20 cellular contexts compared by ENCODE assay signal in the genomic region with DNA sequence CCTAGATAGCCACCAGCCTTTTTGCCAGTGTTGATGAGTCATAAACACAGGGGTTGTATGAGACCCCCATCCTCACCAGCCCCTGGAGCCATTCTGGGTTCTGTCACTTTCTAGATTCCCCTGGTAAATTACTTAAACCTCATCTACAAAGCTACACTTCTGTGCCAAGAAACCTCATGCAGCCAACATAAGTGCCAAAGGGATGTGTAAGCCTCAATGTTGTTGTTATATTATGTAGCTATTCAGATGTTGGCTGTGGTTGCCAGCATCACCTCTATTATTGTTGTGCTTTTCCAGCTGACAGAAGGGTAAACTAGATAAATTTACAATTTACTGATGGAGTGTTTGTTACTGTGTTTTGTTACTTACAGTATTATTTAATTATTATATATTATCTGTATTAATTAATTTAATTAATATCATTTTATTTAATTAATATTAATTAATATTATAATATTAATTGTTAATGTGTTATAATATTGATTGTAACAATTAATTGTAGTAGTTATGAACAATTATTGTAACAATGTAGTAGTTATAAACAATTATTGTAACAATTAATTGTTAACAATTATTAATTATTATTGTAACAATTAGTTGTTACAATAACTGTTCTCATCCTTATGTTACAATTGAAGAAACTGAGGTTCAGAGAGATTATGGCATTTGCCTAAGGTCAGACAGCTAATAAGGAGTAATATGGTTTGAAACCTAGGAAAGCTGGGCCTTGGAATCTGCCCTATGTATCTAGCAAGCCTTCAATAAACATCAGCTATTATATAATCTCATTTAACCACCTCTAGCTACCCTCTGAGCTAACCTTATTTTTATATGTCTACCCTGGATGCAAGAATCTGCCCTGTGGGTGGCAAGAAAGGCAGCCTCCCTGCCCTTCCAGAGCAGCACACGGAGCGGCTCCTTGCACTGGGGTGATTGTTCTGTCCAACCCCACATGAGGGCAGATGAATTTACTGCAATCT. TPM values are rescaled to one million over a fixed set of nuclear protein-coding genes. Genes with fewer than 3 reads are reported as not detected.
DNase-seq lines count a peak whose midpoint lies in the region; ATAC-seq and TF ChIP-seq lines count a peak whose summit lies in the region.
"Had no signal": no experiment of that assay in that cellular context is flagged by ENCODE, and none has a peak within 500 bp of the region (broad histone marks: within the 10 kb centered on the region; RNA-seq: fewer than 3 reads in every experiment).

No MANE protein-coding gene starts in this region.

- in situ Hi-C loops in GM23248 (cut with MboI), result no loop called here
- in situ Hi-C loops in astrocyte of the cerebellum (cut with HindIII; ENCODE audit: low sequenced_read_pairs), result no loop called here

- peak; percentile 78 for DNase-seq in AG08395 (ENCODE audit: low spot score)
- peak; percentile 89 for DNase-seq in GM23248
- peak; percentile 79 for DNase-seq in astrocyte of the cerebellum (ENCODE audit: low read depth)
- DNase-seq in hepatic stellate cell (ENCODE audit: low spot score), result peak; percentile 22
- DNase-seq in upper lobe of left lung, result no peak
- DNase-seq in activated T-helper 2 cell treated with anti-CD3 and anti-CD28 coated beads, Interferon-gamma antibody, Interleukin-2, Interleukin-4, amounts not matched to agents 10 μg/mL and 5 μg/mL and 100 μg/mL, durations not matched to agents 14 hours and 24 hours and 36 hours (ENCODE audit: low spot score), result no peak
- DNase-seq in neural progenitor cell (ENCODE audit: low spot score), result no peak
- DNase-seq in NK-92 (lab: John Stamatoyannopoulos, UW; ENCODE audit: unreplicated experiment), result no peak
- DNase-seq: activated CD4-positive, alpha-beta T cell treated with anti-CD3 and anti-CD28 coated beads, Interleukin-2, amount 10 ng/mL, durations not matched to agents 7 days and 5 days; activated naive CD4-positive, alpha-beta T cell treated with anti-CD3 and anti-CD28 coated beads, Interleukin-2, amount 50 U/mL, for 16 hours; NCI-H1092; NCI-H2107; NCI-H774; nucleus accumbens; Peyer's patch; right lobe of liver; stimulated activated CD4-positive, alpha-beta T cell treated with anti-CD3 and anti-CD28 coated beads, Interleukin-1b, Interleukin-23, amount 100 ng/mL, for 48 hours; uterus had no signal

- H3K4me3 Mint-ChIP-seq in activated T-helper 2 cell treated with anti-CD3 and anti-CD28 coated beads, Interferon-gamma antibody, Interleukin-2, Interleukin-4, amounts not matched to agents 10 μg/mL and 5 μg/mL and 100 μg/mL, durations not matched to agents 14 hours and 24 hours and 36 hours (ENCODE audit: low read depth), result no peak overlapping the region
- no peak overlapping the region for H3K4me3 Mint-ChIP-seq in neural progenitor cell
- H3K4me3 Mint-ChIP-seq: activated CD4-positive, alpha-beta T cell treated with anti-CD3 and anti-CD28 coated beads, Interleukin-2, amount 10 ng/mL, durations not matched to agents 7 days and 5 days; IgD-negative memory B cell had no signal

- intact Hi-C loops in activated T-helper 2 cell treated with anti-CD3 and anti-CD28 coated beads, Interferon-gamma antibody, Interleukin-2, Interleukin-4, amounts not matched to agents 10 μg/mL and 5 μg/mL and 100 μg/mL, durations not matched to agents 14 hours and 24 hours and 36 hours (cut with micrococcal nuclease), result no loop called here

- no peak overlapping the region for H3K9ac ChIP-seq in GM23248
- H3K9ac ChIP-seq in neural progenitor cell, result no peak overlapping the region

- no peak overlapping the region for H3K4me2 ChIP-seq in GM23248 (ENCODE audit: unreplicated experiment)
- no peak overlapping the region for H3K4me2 ChIP-seq in neural progenitor cell

- H3K4me1 ChIP-seq in GM23248 (ENCODE audit: insufficient read depth), result peaks cover 14% of the 10 kb centered on the region
- H3K4me1 ChIP-seq in upper lobe of left lung, result peaks cover 0 to 7% (median 2%) of the 10 kb centered on the region in 4 donors
- H3K4me1 ChIP-seq in neural progenitor cell, result no peaks in the 10 kb centered on the region
- H3K4me1 ChIP-seq: Peyer's patch, uterus had no signal

- H3K27ac Mint-ChIP-seq in activated T-helper 2 cell treated with anti-CD3 and anti-CD28 coated beads, Interferon-gamma antibody, Interleukin-2, Interleukin-4, amounts not matched to agents 10 μg/mL and 5 μg/mL and 100 μg/mL, durations not matched to agents 14 hours and 24 hours and 36 hours, result no peak overlapping the region
- H3K27ac Mint-ChIP-seq in neural progenitor cell, result no peak overlapping the region
- H3K27ac Mint-ChIP-seq: activated CD4-positive, alpha-beta T cell treated with anti-CD3 and anti-CD28 coated beads, Interleukin-2, amount 10 ng/mL, durations not matched to agents 7 days and 5 days; IgD-negative memory B cell had no signal

- no peak for TF ChIP-seq POLR2A in upper lobe of left lung (IDR thresholded peaks at IDR 0.05)

- H3K27ac ChIP-seq in GM23248 (no peak overlapping the region), upper lobe of left lung (no peak overlapping the region), neural progenitor cell (no peak overlapping the region)
- H3K27ac ChIP-seq: Peyer's patch, right lobe of liver, uterus had no signal

- no peaks in the 10 kb centered on the region for H3K9me3 Mint-ChIP-seq in activated T-helper 2 cell treated with anti-CD3 and anti-CD28 coated beads, Interferon-gamma antibody, Interleukin-2, Interleukin-4, amounts not matched to agents 10 μg/mL and 5 μg/mL and 100 μg/mL, durations not matched to agents 14 hours and 24 hours and 36 hours
- H3K9me3 Mint-ChIP-seq in neural progenitor cell, result no peaks in the 10 kb centered on the region
- H3K9me3 Mint-ChIP-seq: activated CD4-positive, alpha-beta T cell treated with anti-CD3 and anti-CD28 coated beads, Interleukin-2, amount 10 ng/mL, durations not matched to agents 7 days and 5 days; IgD-negative memory B cell had no signal

- H3K27me3 ChIP-seq in GM23248 (replicated peaks; ENCODE audit: insufficient read depth) (no peaks in the 10 kb centered on the region), upper lobe of left lung (no peaks in the 10 kb centered on the region), neural progenitor cell (peaks cover 2% of the 10 kb centered on the region)
- H3K27me3 ChIP-seq: Peyer's patch, right lobe of liver, uterus had no signal

- ATAC-seq in upper lobe of left lung (ENCODE audit: low FRiP score in 2 of 2), result no peak
- ATAC-seq: GM12878, right lobe of liver had no signal

- no peak overlapping the region for H2AFZ ChIP-seq in GM23248
- H2AFZ ChIP-seq in neural progenitor cell (replicated peaks), result no peak overlapping the region

- H3F3A ChIP-seq in GM23248 (ENCODE audit: insufficient read depth) (peaks cover 16% of the 10 kb centered on the region; the same call in 1 of the 2 replicates), neural progenitor cell (ENCODE audit: low read depth) (no peaks in the 10 kb centered on the region)

- peaks cover 24% of the 10 kb centered on the region for H3K4me1 Mint-ChIP-seq in activated T-helper 2 cell treated with anti-CD3 and anti-CD28 coated beads, Interferon-gamma antibody, Interleukin-2, Interleukin-4, amounts not matched to agents 10 μg/mL and 5 μg/mL and 100 μg/mL, durations not matched to agents 14 hours and 24 hours and 36 hours (ENCODE audit: low read depth)
- H3K4me1 Mint-ChIP-seq in neural progenitor cell, result no peaks in the 10 kb centered on the region

- H3K36me3 ChIP-seq in GM23248 (ENCODE audit: low read depth) (no peaks in the 10 kb centered on the region), upper lobe of left lung (peaks cover 0 to 7% (median 0%) of the 10 kb centered on the region in 4 donors), neural progenitor cell (no peaks in the 10 kb centered on the region)
- H3K36me3 ChIP-seq: Peyer's patch, right lobe of liver, uterus had no signal

- TF ChIP-seq EP300 in upper lobe of left lung (IDR thresholded peaks at IDR 0.05), result no peak

- H3K36me3 Mint-ChIP-seq in activated T-helper 2 cell treated with anti-CD3 and anti-CD28 coated beads, Interferon-gamma antibody, Interleukin-2, Interleukin-4, amounts not matched to agents 10 μg/mL and 5 μg/mL and 100 μg/mL, durations not matched to agents 14 hours and 24 hours and 36 hours (ENCODE audit: low read depth), result peaks cover 44% of the 10 kb centered on the region
- H3K36me3 Mint-ChIP-seq in neural progenitor cell, result no peaks in the 10 kb centered on the region
- H3K36me3 Mint-ChIP-seq: IgD-negative memory B cell had no signal

- no peaks in the 10 kb centered on the region for H3K9me2 ChIP-seq in GM23248 (ENCODE audit: insufficient read depth)

- H3K4me3 ChIP-seq in GM23248, result no peak overlapping the region
- no peak overlapping the region for H3K4me3 ChIP-seq in astrocyte of the cerebellum (ENCODE audit: low read depth, low read length)
- H3K4me3 ChIP-seq in upper lobe of left lung, result no peak overlapping the region
- no peak overlapping the region for H3K4me3 ChIP-seq in neural progenitor cell
- H3K4me3 ChIP-seq: GM12878, Peyer's patch, right lobe of liver, uterus had no signal

- H3K9me3 ChIP-seq in GM23248 (ENCODE audit: low read depth), result no peaks in the 10 kb centered on the region
- no peaks in the 10 kb centered on the region for H3K9me3 ChIP-seq in upper lobe of left lung
- H3K9me3 ChIP-seq in neural progenitor cell (ENCODE audit: low read depth), result no peaks in the 10 kb centered on the region
- H3K9me3 ChIP-seq: Peyer's patch, right lobe of liver, uterus had no signal

- no peaks in the 10 kb centered on the region for H4K20me1 ChIP-seq in GM23248 (ENCODE audit: insufficient read depth)
- H4K20me1 ChIP-seq in neural progenitor cell (ENCODE audit: low read depth), result no peaks in the 10 kb centered on the region

- H3K79me2 ChIP-seq in GM23248 (ENCODE audit: insufficient read depth), result no peaks in the 10 kb centered on the region
- no peaks in the 10 kb centered on the region for H3K79me2 ChIP-seq in neural progenitor cell (ENCODE audit: low read depth)

- no peak for TF ChIP-seq CTCF in astrocyte of the cerebellum (IDR thresholded peaks at IDR 0.05; ENCODE audit: low read depth, low read length, missing control alignments)
- TF ChIP-seq CTCF in upper lobe of left lung (IDR thresholded peaks at IDR 0.05), result no peak
- TF ChIP-seq CTCF in neural progenitor cell (IDR thresholded peaks at IDR 0.05), result no peak

- WGBS in GM23248 (ENCODE audit: low coverage in 1 of 2, low lambda C conversion rate in 2 of 2, missing lambda C conversion rate in 2 of 2), 2 experiments, result 91 to 92% methylated on average over 2 of the region's 2 CpGs
- WGBS in upper lobe of left lung, 2 donors, result 91 to 96% methylated on average over 2 of the region's 2 CpGs

- no peaks in the 10 kb centered on the region for H3K27me3 Mint-ChIP-seq in activated T-helper 2 cell treated with anti-CD3 and anti-CD28 coated beads, Interferon-gamma antibody, Interleukin-2, Interleukin-4, amounts not matched to agents 10 μg/mL and 5 μg/mL and 100 μg/mL, durations not matched to agents 14 hours and 24 hours and 36 hours (ENCODE audit: low read depth)
- peaks cover 4% of the 10 kb centered on the region for H3K27me3 Mint-ChIP-seq in neural progenitor cell (ENCODE audit: insufficient read depth, low read depth)
- H3K27me3 Mint-ChIP-seq: activated CD4-positive, alpha-beta T cell treated with anti-CD3 and anti-CD28 coated beads, Interleukin-2, amount 10 ng/mL, durations not matched to agents 7 days and 5 days had no signal

RNA-seq across cellular contexts. Expression of a gene that starts 36.1 kb away (rescaled TPM):
- 2.8 and 3.8 TPM in 2 replicates for total RNA-seq in GM23248 (2014; rRNA removed; shearing (Covaris generic))
- 6.4 and 6.7 TPM in 2 replicates for polyA plus RNA-seq in GM23248 (2016; fragmentation: Nextera tagmentation; extraction: Ambion mirVana)
- total RNA-seq in upper lobe of left lung (10 to 100 TPM in 4 of 6 donors, 1 to 10 TPM in 2; 8.9 to 48.2 (median 13.0) TPM), neural progenitor cell (ENCODE audit: low replicate concordance) (4.3 and 6.2 TPM in 2 replicates)
- total RNA-seq in activated T-helper 2 cell treated with anti-CD3 and anti-CD28 coated beads, Interferon-gamma antibody, Interleukin-2, Interleukin-4, amounts not matched to agents 10 μg/mL and 5 μg/mL and 100 μg/mL, durations not matched to agents 14 hours and 24 hours and 36 hours, result 36.8 and 39.0 TPM in 2 replicates

Comparison
In these comparisons a context has a peak if more than half of its experiments do, and no peak if none do; other contexts are left out.
1. DNase-seq: peak in AG08395 (single experiment), GM23248 (single experiment), astrocyte of the cerebellum (single experiment) and hepatic stellate cell (single experiment); none in upper lobe of left lung (0 of 2), activated T-helper 2 cell treated with anti-CD3 and anti-CD28 coated beads, Interferon-gamma antibody, Interleukin-2, Interleukin-4, amounts not matched to agents 10 μg/mL and 5 μg/mL and 100 μg/mL, durations not matched to agents 14 hours and 24 hours and 36 hours (single experiment), neural progenitor cell (single experiment) and NK-92 (single experiment).